ENCODE assay signal across 8 cellular contexts in the genomic region with DNA sequence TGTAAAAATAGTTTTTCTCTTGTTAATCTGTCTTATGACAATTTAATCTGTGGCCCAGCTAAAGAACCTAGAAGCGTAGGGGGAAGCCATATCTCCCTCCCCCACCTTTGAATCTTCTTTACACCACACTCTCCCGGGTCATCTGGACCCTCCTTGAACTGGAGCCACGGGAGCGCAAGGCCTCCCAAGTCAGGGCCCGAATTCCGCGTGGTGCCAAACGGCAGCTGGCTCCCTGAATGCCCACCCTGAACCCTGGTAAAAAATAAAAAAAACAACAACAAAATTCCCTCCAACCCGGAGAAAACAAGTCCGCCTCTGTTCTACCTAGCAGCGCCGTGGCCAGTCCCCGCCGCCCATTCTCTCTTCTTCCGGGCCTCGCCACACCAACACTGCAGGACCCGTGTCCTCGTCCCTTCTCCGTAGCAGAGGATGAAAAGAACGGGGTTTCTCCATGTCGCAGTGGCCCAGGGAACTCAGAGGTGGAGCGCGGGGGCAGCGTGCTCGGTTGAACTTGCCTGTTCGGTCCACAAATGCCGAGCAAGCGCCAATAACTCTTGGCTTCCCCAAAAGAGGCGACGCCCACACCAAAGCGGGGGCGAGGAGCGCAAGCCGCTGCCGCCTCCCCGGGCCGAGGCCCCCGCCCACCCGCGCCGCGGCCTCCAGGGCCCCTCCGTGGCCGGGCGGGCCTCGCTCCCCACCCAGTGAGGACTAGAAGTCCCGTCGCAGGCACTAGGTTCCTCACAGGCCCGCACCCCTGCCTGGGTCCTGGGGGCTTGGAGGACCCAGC. TPM values are rescaled to one million over a fixed set of nuclear protein-coding genes. Genes with fewer than 3 reads are reported as not detected.
DNase-seq lines count a peak whose midpoint lies in the region; ATAC-seq and TF ChIP-seq lines count a peak whose summit lies in the region.

No MANE protein-coding gene starts in this region.

- H3K9ac ChIP-seq in PC-3 (ENCODE audit: low read length), result peak overlapping the region; percentile 41; the same call in 1 of the 2 replicates

- H3K36me3 ChIP-seq in PC-3 (ENCODE audit: low read depth, low read length), result no peaks in the 10 kb centered on the region

- no peaks in the 10 kb centered on the region for H3K9me3 ChIP-seq in PC-3 (ENCODE audit: low read length)

- H3K4me3 Mint-ChIP-seq in CD14-positive monocyte (peak overlapping the region; percentile 97 to 99), nephron (peak overlapping the region; percentile 92 to 99 (median 94))
- H3K4me3 Mint-ChIP-seq in activated T-helper 1 cell treated with anti-CD3 and anti-CD28 coated beads, Interleukin-12 subunit alpha, Interleukin-12 subunit beta, Interleukin-2, Interleukin-4 antibody, amounts not matched to agents 30 ng/mL and 10 ng/mL and 1 ng/mL, durations not matched to agents 14 hours and 24 hours and 36 hours, result peak overlapping the region; percentile 91

- POLR2A ChIA-PET in PC-3 (lab: Charles Lee; ENCODE audit: unreplicated experiment), result no interaction called here

- TF ChIP-seq CTCF in CD14-positive monocyte (IDR thresholded peaks at IDR 0.05), result no peak
- no peak for TF ChIP-seq CTCF in PC-3 (conservative IDR thresholded peaks at IDR 0.05; ENCODE audit: low read depth, low read length)
- no peak for TF ChIP-seq CTCF in fibroblast of mammary gland (conservative IDR thresholded peaks at IDR 0.05; ENCODE audit: control insufficient read depth, insufficient read depth, low read depth, low read length)
- no peak for TF ChIP-seq CTCF in nephron (IDR thresholded peaks at IDR 0.05; ENCODE audit: unreplicated experiment in 3 of 3)

- H3K27ac Mint-ChIP-seq in CD14-positive monocyte (peak overlapping the region; percentile 67 to 89 (median 83)), nephron (peak overlapping the region; percentile 96 to 98 (median 96))
- peak overlapping the region; percentile 85 for H3K27ac Mint-ChIP-seq in activated T-helper 1 cell treated with anti-CD3 and anti-CD28 coated beads, Interleukin-12 subunit alpha, Interleukin-12 subunit beta, Interleukin-2, Interleukin-4 antibody, amounts not matched to agents 30 ng/mL and 10 ng/mL and 1 ng/mL, durations not matched to agents 14 hours and 24 hours and 36 hours

- peak overlapping the region; percentile 90; the same call in 1 of the 2 replicates for H2AFZ ChIP-seq in PC-3 (ENCODE audit: low read length)

- DNase-seq in CD14-positive monocyte (ENCODE audit: low spot score) (peak; percentile 53), PC-3 (no peak), fibroblast of mammary gland (ENCODE audit: low read depth) (peak; percentile 53), stromal cell of bone marrow (ENCODE audit: low read depth) (peak; percentile 31)
- peak; percentile 52 for DNase-seq in activated T-helper 1 cell treated with anti-CD3 and anti-CD28 coated beads, Interleukin-12 subunit alpha, Interleukin-12 subunit beta, Interleukin-2, Interleukin-4 antibody, amounts not matched to agents 30 ng/mL and 10 ng/mL and 1 ng/mL, durations not matched to agents 14 hours and 24 hours and 36 hours (ENCODE audit: low spot score)

- peaks cover 0 to 5% of the 10 kb centered on the region in 2 donors for H3K36me3 Mint-ChIP-seq in CD14-positive monocyte
- peaks cover 17% of the 10 kb centered on the region for H3K36me3 Mint-ChIP-seq in activated T-helper 1 cell treated with anti-CD3 and anti-CD28 coated beads, Interleukin-12 subunit alpha, Interleukin-12 subunit beta, Interleukin-2, Interleukin-4 antibody, amounts not matched to agents 30 ng/mL and 10 ng/mL and 1 ng/mL, durations not matched to agents 14 hours and 24 hours and 36 hours (ENCODE audit: low read depth)
- H3K36me3 Mint-ChIP-seq in nephron (ENCODE audit: low read depth), result peaks cover 13% of the 10 kb centered on the region

- ATAC-seq in GM19351 (IDR thresholded peaks at IDR 0.05; ENCODE audit: unreplicated experiment), result peak; percentile 66
- ATAC-seq in HG03442 (IDR thresholded peaks at IDR 0.05; ENCODE audit: unreplicated experiment), result peak; percentile 48
- no peak for ATAC-seq in PC-3

- peaks cover 0 to 16% (median 10%) of the 10 kb centered on the region in 7 donors for H3K9me3 Mint-ChIP-seq in CD14-positive monocyte
- H3K9me3 Mint-ChIP-seq in activated T-helper 1 cell treated with anti-CD3 and anti-CD28 coated beads, Interleukin-12 subunit alpha, Interleukin-12 subunit beta, Interleukin-2, Interleukin-4 antibody, amounts not matched to agents 30 ng/mL and 10 ng/mL and 1 ng/mL, durations not matched to agents 14 hours and 24 hours and 36 hours, result peaks cover 6% of the 10 kb centered on the region
- peaks cover 12% of the 10 kb centered on the region for H3K9me3 Mint-ChIP-seq in nephron

- no peaks in the 10 kb centered on the region for H3K27me3 ChIP-seq in PC-3 (ENCODE audit: low read length)

- intact Hi-C loops in CD14-positive monocyte (cut with micrococcal nuclease), result loop anchor here in 1 of 2 donors (5.0 to 10.0 kb wide), 2 partner anchors 57 to 95 kb away; no protein-coding TSS in a partner anchor
- intact Hi-C loops in PC-3 (cut with micrococcal nuclease), result loop anchor here (2.0 kb wide), 1 partner anchor 49 kb away; no protein-coding TSS in a partner anchor
- intact Hi-C loops in activated T-helper 1 cell treated with anti-CD3 and anti-CD28 coated beads, Interleukin-12 subunit alpha, Interleukin-12 subunit beta, Interleukin-2, Interleukin-4 antibody, amounts not matched to agents 30 ng/mL and 10 ng/mL and 1 ng/mL, durations not matched to agents 14 hours and 24 hours and 36 hours (cut with micrococcal nuclease), result loop anchor here (1.0 to 5.0 kb wide), 4 partner anchors 50 to 215 kb away; no protein-coding TSS in a partner anchor

- H3K79me2 ChIP-seq in PC-3 (ENCODE audit: low read length), result no peaks in the 10 kb centered on the region

- peaks cover 23% of the 10 kb centered on the region for H3K4me1 Mint-ChIP-seq in CD14-positive monocyte
- peaks cover 29% of the 10 kb centered on the region for H3K4me1 Mint-ChIP-seq in activated T-helper 1 cell treated with anti-CD3 and anti-CD28 coated beads, Interleukin-12 subunit alpha, Interleukin-12 subunit beta, Interleukin-2, Interleukin-4 antibody, amounts not matched to agents 30 ng/mL and 10 ng/mL and 1 ng/mL, durations not matched to agents 14 hours and 24 hours and 36 hours (ENCODE audit: low read depth)
- H3K4me1 Mint-ChIP-seq in nephron, result peaks cover 37% of the 10 kb centered on the region

- no peaks in the 10 kb centered on the region for H4K20me1 ChIP-seq in PC-3 (ENCODE audit: low read length)

- H3K4me1 ChIP-seq in PC-3 (ENCODE audit: insufficient read depth, low read length), result peaks cover 3% of the 10 kb centered on the region; the same call in 1 of the 2 replicates

- BruUV-seq in PC-3 (replicated peaks; lab: Mats Ljungman, UMichigan), result TSS peak; percentile 63

- H3F3A ChIP-seq in PC-3 (ENCODE audit: low read length, unreplicated experiment), result no peaks in the 10 kb centered on the region

- H3K27me3 Mint-ChIP-seq in CD14-positive monocyte (ENCODE audit: low read depth in 3 of 3), result peaks cover 0 to 4% (median 1%) of the 10 kb centered on the region in 3 donors
- peaks cover 10% of the 10 kb centered on the region for H3K27me3 Mint-ChIP-seq in activated T-helper 1 cell treated with anti-CD3 and anti-CD28 coated beads, Interleukin-12 subunit alpha, Interleukin-12 subunit beta, Interleukin-2, Interleukin-4 antibody, amounts not matched to agents 30 ng/mL and 10 ng/mL and 1 ng/mL, durations not matched to agents 14 hours and 24 hours and 36 hours (ENCODE audit: insufficient read depth)
- H3K27me3 Mint-ChIP-seq in nephron (ENCODE audit: low read depth), result no peaks in the 10 kb centered on the region

- H3K9me2 ChIP-seq in PC-3 (replicated peaks; ENCODE audit: low read length), result no peaks in the 10 kb centered on the region

- CTCF ChIA-PET in PC-3 (lab: Charles Lee), result interaction anchor here (0.8 kb wide), 1 partner anchor 193 kb away, joined by 3 read pairs; no protein-coding TSS in a partner anchor

- H3K27ac ChIP-seq in PC-3 (ENCODE audit: low read length), result no peak overlapping the region

- H3K4me2 ChIP-seq in PC-3 (ENCODE audit: low read length), result peak overlapping the region; percentile 76; the same call in 1 of the 2 replicates

- H3K4me3 ChIP-seq in PC-3 (ENCODE audit: low read length) (peak overlapping the region; percentile 65; the same call in 1 of the 2 replicates), fibroblast of mammary gland (ENCODE audit: control insufficient read depth, low read depth, low read length) (peak overlapping the region; percentile 79)

RNA-seq across cellular contexts. Expression of gene FKBP9, which starts 15.1 kb away (rescaled TPM):
- polyA plus RNA-seq in CD14-positive monocyte, result 1 to 10 TPM; 2.9 to 4.2 TPM
- total RNA-seq in PC-3 (2014; rRNA removed), result 62.3 and 63.4 TPM in 2 replicates
- 0.52 and 2.4 TPM in 2 replicates for total RNA-seq in activated T-helper 1 cell treated with anti-CD3 and anti-CD28 coated beads, Interleukin-12 subunit alpha, Interleukin-12 subunit beta, Interleukin-2, Interleukin-4 antibody, amounts not matched to agents 30 ng/mL and 10 ng/mL and 1 ng/mL, durations not matched to agents 14 hours and 24 hours and 36 hours

RNA-seq across cellular contexts. Expression of gene KBTBD2, which starts 50.6 kb away (rescaled TPM):
- polyA plus RNA-seq in CD14-positive monocyte, result 10 to 100 TPM; 23.7 to 33.9 TPM
- 16.3 and 17.9 TPM in 2 replicates for total RNA-seq in PC-3 (2014; rRNA removed)
- total RNA-seq in activated T-helper 1 cell treated with anti-CD3 and anti-CD28 coated beads, Interleukin-12 subunit alpha, Interleukin-12 subunit beta, Interleukin-2, Interleukin-4 antibody, amounts not matched to agents 30 ng/mL and 10 ng/mL and 1 ng/mL, durations not matched to agents 14 hours and 24 hours and 36 hours, result 29.0 and 34.0 TPM in 2 replicates

Comparison
In these comparisons a context has a peak if more than half of its experiments do, and no peak if none do; other contexts are left out.
1. RNA of gene FKBP9, which starts 15.1 kb away (total RNA-seq): 62.3 to 63.4 TPM in PC-3; 0.52 to 2.4 TPM in activated T-helper 1 cell treated with anti-CD3 and anti-CD28 coated beads, Interleukin-12 subunit alpha, Interleukin-12 subunit beta, Interleukin-2, Interleukin-4 antibody, amounts not matched to agents 30 ng/mL and 10 ng/mL and 1 ng/mL, durations not matched to agents 14 hours and 24 hours and 36 hours; every median in the first group is over 10 times any median in the second.
2. Peak in every context shown above with its lines, with median percentiles within 50 percentile points of each other: H3K27ac Mint-ChIP-seq and H3K4me3 Mint-ChIP-seq.